In genomic region chr17:17511971-17512858, GRCh38 we compare ENCODE assay signal across 9 cellular contexts.
DNase-seq lines count a peak whose midpoint lies in the region; ATAC-seq lines count a peak whose summit lies in the region.
"Had no signal": no experiment of that assay in that cellular context is flagged by ENCODE, and none has a peak within 500 bp of the region (broad histone marks: within the 10 kb centered on the region; RNA-seq: fewer than 3 reads in every experiment).

No MANE protein-coding gene starts in this region.

- DNase-seq in DMS79 treated with DMSO at 0.1 percent for 48 hours (lab: John Stamatoyannopoulos, UW) (peak; percentile 25), DMS79 (lab: John Stamatoyannopoulos, UW) (no peak), SW480 (ENCODE audit: low spot score) (peak; percentile 65), glomerular visceral epithelial cell (ENCODE audit: extremely low spot score) (peak; percentile 98), HuH-7.5 (ENCODE audit: low spot score) (no peak), NCI-H2081 (lab: John Stamatoyannopoulos, UW) (no peak)
- no peak for DNase-seq in stimulated activated effector memory CD8-positive, alpha-beta T cell treated with anti-CD3 and anti-CD28 coated beads, Interleukin-12 subunit alpha, Interleukin-12 subunit beta, amount 100 ng/mL, for 72 hours (ENCODE audit: low spot score in 2 of 2)
- DNase-seq: transverse colon had no signal

- H3K4me3 Mint-ChIP-seq in stimulated activated effector memory CD8-positive, alpha-beta T cell treated with anti-CD3 and anti-CD28 coated beads, Interleukin-12 subunit alpha, Interleukin-12 subunit beta, amount 100 ng/mL, for 72 hours: no peak overlapping the region

- peak; percentile 16 for ATAC-seq in stimulated activated effector memory CD8-positive, alpha-beta T cell treated with anti-CD3 and anti-CD28 coated beads, Interleukin-12 subunit alpha, Interleukin-12 subunit beta, amount 100 ng/mL, for 72 hours
- no peak for ATAC-seq in HG02763 (IDR thresholded peaks at IDR 0.05; ENCODE audit: unreplicated experiment)

- H3K4me1 Mint-ChIP-seq in stimulated activated effector memory CD8-positive, alpha-beta T cell treated with anti-CD3 and anti-CD28 coated beads, Interleukin-12 subunit alpha, Interleukin-12 subunit beta, amount 100 ng/mL, for 72 hours: peaks cover 24% of the 10 kb centered on the region

- H3K9me3 Mint-ChIP-seq in stimulated activated effector memory CD8-positive, alpha-beta T cell treated with anti-CD3 and anti-CD28 coated beads, Interleukin-12 subunit alpha, Interleukin-12 subunit beta, amount 100 ng/mL, for 72 hours: no peaks in the 10 kb centered on the region

- H3K27ac Mint-ChIP-seq in stimulated activated effector memory CD8-positive, alpha-beta T cell treated with anti-CD3 and anti-CD28 coated beads, Interleukin-12 subunit alpha, Interleukin-12 subunit beta, amount 100 ng/mL, for 72 hours: peak overlapping the region; percentile 61

- no peaks in the 10 kb centered on the region for H3K36me3 Mint-ChIP-seq in stimulated activated effector memory CD8-positive, alpha-beta T cell treated with anti-CD3 and anti-CD28 coated beads, Interleukin-12 subunit alpha, Interleukin-12 subunit beta, amount 100 ng/mL, for 72 hours

Comparison
In these comparisons a context has a peak if more than half of its experiments do, and no peak if none do; other contexts are left out.
1. DNase-seq: peak in DMS79 treated with DMSO at 0.1 percent for 48 hours (single experiment), SW480 (single experiment) and glomerular visceral epithelial cell (single experiment); none in DMS79 (single experiment), stimulated activated effector memory CD8-positive, alpha-beta T cell treated with anti-CD3 and anti-CD28 coated beads, Interleukin-12 subunit alpha, Interleukin-12 subunit beta, amount 100 ng/mL, for 72 hours (0 of 2), HuH-7.5 (single experiment) and NCI-H2081 (0 of 2).